ENCODE assay signal across 8 cellular contexts in the genomic region with DNA sequence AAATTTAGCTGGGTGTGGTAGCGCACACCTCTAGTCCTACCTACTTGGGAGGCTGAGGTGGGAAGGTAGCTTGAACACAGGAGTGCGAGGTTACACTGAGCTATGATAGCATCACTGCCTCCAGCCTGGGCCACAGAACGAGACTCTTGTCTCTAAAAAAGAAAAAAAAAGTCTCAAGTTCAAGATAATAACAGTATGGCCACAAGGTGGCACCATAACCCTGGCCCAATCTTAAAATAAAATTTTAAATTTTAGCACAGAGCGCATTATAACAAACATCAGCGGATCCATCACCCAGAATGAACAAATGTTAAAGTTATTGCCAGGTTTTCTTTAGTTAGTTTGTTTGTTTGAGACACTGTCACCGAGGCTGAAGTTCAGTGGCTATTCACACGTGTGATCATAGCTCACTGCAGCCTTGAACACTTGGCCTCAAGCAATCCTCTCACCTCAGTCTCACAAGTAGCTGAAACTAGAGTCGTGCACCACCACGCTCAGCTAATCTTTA. TPM values are rescaled to one million over a fixed set of nuclear protein-coding genes. Genes with fewer than 3 reads are reported as not detected.
A peak's percentile ranks its signal among the peaks of the same experiment; 100 is the strongest.
DNase-seq lines count a peak whose midpoint lies in the region; ATAC-seq, FAIRE-seq and TF ChIP-seq lines count a peak whose summit lies in the region.

No MANE protein-coding gene starts in this region.

- peak in 2 of 3 experiments; percentile 65 for TF ChIP-seq CTCF in keratinocyte (optimal IDR thresholded peaks at IDR 0.05 in 1 of 3, IDR thresholded peaks at IDR 0.05 in 1 of 3, conservative IDR thresholded peaks at IDR 0.05 in 1 of 3; ENCODE audit: extremely low read depth in 1 of 3, insufficient read depth in 2 of 3, low read length in 3 of 3)
- TF ChIP-seq CTCF in transverse colon (IDR thresholded peaks at IDR 0.05): peak; percentile 60 to 77 (median 72)

- no peaks in the 10 kb centered on the region for H3K79me2 ChIP-seq in keratinocyte (ENCODE audit: control insufficient read depth, insufficient read depth, low read length)

- H3K4me3 Mint-ChIP-seq in activated naive CD4-positive, alpha-beta T cell treated with anti-CD3 and anti-CD28 coated beads for 36 hours: no peak overlapping the region

- H3K4me1 ChIP-seq in keratinocyte (ENCODE audit: control insufficient read depth, extremely low read depth, insufficient read depth, low read length) (peaks cover 10% of the 10 kb centered on the region), transverse colon (peaks cover 6 to 22% (median 15%) of the 10 kb centered on the region in 4 donors)

- H3K27me3 Mint-ChIP-seq in activated naive CD4-positive, alpha-beta T cell treated with anti-CD3 and anti-CD28 coated beads for 36 hours (ENCODE audit: low read depth): peaks cover 20% of the 10 kb centered on the region

- DNase-seq in stimulated activated CD4-positive, alpha-beta T cell treated with anti-CD3 and anti-CD28 coated beads, Interleukin-15, amount 100 ng/mL, for 24 hours: peak; percentile 62
- DNase-seq in stimulated activated CD4-positive, alpha-beta T cell treated with anti-CD3 and anti-CD28 coated beads, Interleukin-4, amount 100 ng/mL, for 4 hours: no peak
- DNase-seq in NCI-H345 (lab: John Stamatoyannopoulos, UW) (peak; percentile 27), keratinocyte (ENCODE audit: low read depth, low spot score) (no peak), transverse colon (no peak), urothelium cell line (ENCODE audit: low spot score) (no peak)
- DNase-seq in activated naive CD4-positive, alpha-beta T cell treated with anti-CD3 and anti-CD28 coated beads for 36 hours: peak; percentile 69

- H3K36me3 Mint-ChIP-seq in activated naive CD4-positive, alpha-beta T cell treated with anti-CD3 and anti-CD28 coated beads for 36 hours (ENCODE audit: low read depth): no peaks in the 10 kb centered on the region

- no peak for TF ChIP-seq POLR2A in transverse colon (IDR thresholded peaks at IDR 0.05)

- TF ChIP-seq EP300 in transverse colon (IDR thresholded peaks at IDR 0.05; ENCODE audit: low read depth): no peak

- H3K27me3 ChIP-seq in keratinocyte (ENCODE audit: control insufficient read depth, extremely low read depth, insufficient read depth, low read length) (peaks cover 36% of the 10 kb centered on the region), transverse colon (peaks cover 53% of the 10 kb centered on the region)

- H3K9me1 ChIP-seq in keratinocyte (ENCODE audit: control insufficient read depth, extremely low read depth, insufficient read depth, low read length): no peaks in the 10 kb centered on the region

- peaks cover 2% of the 10 kb centered on the region for H4K20me1 ChIP-seq in keratinocyte (ENCODE audit: control insufficient read depth, extremely low read depth, insufficient read depth, low read length)

- H3K9me3 ChIP-seq in keratinocyte (ENCODE audit: control insufficient read depth, low read depth, low read length) (no peaks in the 10 kb centered on the region), transverse colon (no peaks in the 10 kb centered on the region)

- peaks cover 21% of the 10 kb centered on the region for H3K4me1 Mint-ChIP-seq in activated naive CD4-positive, alpha-beta T cell treated with anti-CD3 and anti-CD28 coated beads for 36 hours (ENCODE audit: low read depth)

- CTCF ChIA-PET in activated naive CD4-positive, alpha-beta T cell treated with anti-CD3 and anti-CD28 coated beads for 36 hours (lab: Charles Lee): interaction anchor here (0.6 to 6.7 kb wide), 43 partner anchors 8 to 412 kb away, joined by 3 to 215 read pairs (median 4); a partner anchor contains a TSS

- FAIRE-seq in keratinocyte (lab: Jason Lieb, UNC) (peak; percentile 68), urothelium cell line (lab: Jason Lieb, UNC) (no peak)

- H3K4me3 ChIP-seq in keratinocyte (ENCODE audit: control insufficient read depth in 2 of 3, extremely low read depth in 1 of 3, insufficient read depth in 2 of 3, low read depth in 1 of 3, low read length in 3 of 3) (no peak overlapping the region), transverse colon (no peak overlapping the region)

- no peaks in the 10 kb centered on the region for H3K9me3 Mint-ChIP-seq in activated naive CD4-positive, alpha-beta T cell treated with anti-CD3 and anti-CD28 coated beads for 36 hours

- H3K36me3 ChIP-seq in keratinocyte (ENCODE audit: control insufficient read depth in 2 of 2, extremely low read depth in 1 of 2, insufficient read depth in 2 of 2, low read length in 2 of 2) (peaks cover 0 to 6% of the 10 kb centered on the region in 2 experiments), transverse colon (peaks cover 0 to 4% (median 1%) of the 10 kb centered on the region in 4 donors)

- H3K9ac ChIP-seq in keratinocyte (ENCODE audit: control insufficient read depth, extremely low read depth, insufficient read depth, low read length): no peak overlapping the region

- no peak overlapping the region for H3K4me2 ChIP-seq in keratinocyte (ENCODE audit: control insufficient read depth, extremely low read depth, insufficient read depth, low read depth, low read length)

- no peak overlapping the region for H3K27ac Mint-ChIP-seq in activated naive CD4-positive, alpha-beta T cell treated with anti-CD3 and anti-CD28 coated beads for 36 hours

- dilution Hi-C loops in keratinocyte (cut with MboI; ENCODE audit: extremely low pct_ligation_motif_present, low sequenced_read_pairs): no loop called here

- intact Hi-C loops in activated naive CD4-positive, alpha-beta T cell treated with anti-CD3 and anti-CD28 coated beads for 36 hours (cut with micrococcal nuclease): loop anchor here (1.0 to 5.0 kb wide), 4 partner anchors 43 to 222 kb away; no protein-coding TSS in a partner anchor
- intact Hi-C loops in transverse colon (cut with DNase I; ENCODE audit: low total_unique reads): no loop called here

- no peak for ATAC-seq in HG03159 (IDR thresholded peaks at IDR 0.05; ENCODE audit: unreplicated experiment)

- H2AFZ ChIP-seq in keratinocyte (ENCODE audit: control insufficient read depth, low read length): no peak overlapping the region

- in situ Hi-C loops in transverse colon (cut with MboI; ENCODE audit: low pct_ligation_motif_present in 1 of 4, low pct_unique_long_range_greater_than_20kb in 1 of 4, low sequenced_read_pairs in 3 of 4): loop anchor here in 1 of 4 donors (25.0 kb wide), 1 partner anchor 174 kb away; a partner anchor contains a TSS

- H3K27ac ChIP-seq in keratinocyte (ENCODE audit: control insufficient read depth, insufficient read depth, low read length) (no peak overlapping the region), transverse colon (no peak overlapping the region)

- 8 to 12% methylated on average over 5 to 9 of the region's 9 CpGs for WGBS in transverse colon (ENCODE audit: low coverage in 1 of 2), 2 donors

RNA-seq across cellular contexts. Expression of a gene that starts 2.9 kb away (rescaled TPM):
- total RNA-seq in activated naive CD4-positive, alpha-beta T cell treated with anti-CD3 and anti-CD28 coated beads for 36 hours: under 1 TPM; 0.19 to 0.37 TPM
- not detected in 3 replicates for polyA plus RNA-seq in keratinocyte
- polyA plus RNA-seq in keratinocyte (2011; ENCODE audit: low read depth): not detected
- polyA plus RNA-seq in keratinocyte (2011; cell fraction: cytosol; rRNA removed): not detected in 2 replicates
- not detected in 2 replicates for polyA plus RNA-seq in keratinocyte (2011; cell fraction: nucleus; rRNA removed)
- polyA plus RNA-seq in keratinocyte (2012; ENCODE audit: low replicate concordance): not detected in 2 replicates
- not detected in 3 replicates for polyA minus RNA-seq in keratinocyte
- polyA minus RNA-seq in keratinocyte (2011; cell fraction: cytosol; rRNA and poly(A)+ RNA removed): not detected
- not detected in 2 replicates for polyA minus RNA-seq in keratinocyte (2011; cell fraction: nucleus; rRNA and poly(A)+ RNA removed)
- not detected for total RNA-seq in transverse colon

RNA-seq across cellular contexts. Expression of a gene that starts 17.7 kb away (rescaled TPM):
- total RNA-seq in activated naive CD4-positive, alpha-beta T cell treated with anti-CD3 and anti-CD28 coated beads for 36 hours: 10 to 100 TPM; 12.2 to 15.2 TPM
- 44.6 to 114 TPM (median 74.5 TPM) in 3 replicates for polyA plus RNA-seq in keratinocyte
- polyA plus RNA-seq in keratinocyte (2011; ENCODE audit: low read depth): 12.2 TPM
- 49.2 and 113 TPM in 2 replicates for polyA plus RNA-seq in keratinocyte (2011; cell fraction: cytosol; rRNA removed)
- polyA plus RNA-seq in keratinocyte (2011; cell fraction: nucleus; rRNA removed): 38.6 and 46.1 TPM in 2 replicates
- polyA plus RNA-seq in keratinocyte (2012; ENCODE audit: low replicate concordance): 65.3 and 97.4 TPM in 2 replicates
- 120 to 212 TPM (median 132 TPM) in 3 replicates for polyA minus RNA-seq in keratinocyte
- polyA minus RNA-seq in keratinocyte (2011; cell fraction: cytosol; rRNA and poly(A)+ RNA removed): 77.5 TPM
- 20.6 and 27.1 TPM in 2 replicates for polyA minus RNA-seq in keratinocyte (2011; cell fraction: nucleus; rRNA and poly(A)+ RNA removed)
- total RNA-seq in transverse colon: 100 to 1,000 TPM; 122 to 238 (median 204) TPM

Comparison
In these comparisons a context has a peak if more than half of its experiments do, and no peak if none do; other contexts are left out.
1. DNase-seq: peak in stimulated activated CD4-positive, alpha-beta T cell treated with anti-CD3 and anti-CD28 coated beads, Interleukin-15, amount 100 ng/mL, for 24 hours (single experiment), NCI-H345 (single experiment) and activated naive CD4-positive, alpha-beta T cell treated with anti-CD3 and anti-CD28 coated beads for 36 hours (single experiment); none in stimulated activated CD4-positive, alpha-beta T cell treated with anti-CD3 and anti-CD28 coated beads, Interleukin-4, amount 100 ng/mL, for 4 hours (0 of 2), keratinocyte (single experiment), transverse colon (single experiment) and urothelium cell line (single experiment).
2. RNA of a gene that starts 17.7 kb away (total RNA-seq): 122 to 238 TPM in transverse colon; 12.2 to 15.2 TPM in activated naive CD4-positive, alpha-beta T cell treated with anti-CD3 and anti-CD28 coated beads for 36 hours; every median in the first group is over 4 times any median in the second.